Comparison of ENCODE assay signal across 32 cellular contexts in genomic region chr11:120260616-120261015, GRCh38. TPM values are rescaled to one million over a fixed set of nuclear protein-coding genes. Genes with fewer than 3 reads are reported as not detected.
"Had no signal": no experiment of that assay in that cellular context is flagged by ENCODE, and none has a peak within 500 bp of the region (broad histone marks: within the 10 kb centered on the region; RNA-seq: fewer than 3 reads in every experiment).

No MANE protein-coding gene starts in this region.

- H3K4me3 Mint-ChIP-seq: activated CD4-positive, alpha-beta memory T cell treated with anti-CD3 and anti-CD28 coated beads, Interleukin-2, amount 10 ng/mL, durations not matched to agents 7 days and 5 days; activated CD4-positive, alpha-beta T cell treated with anti-CD3 and anti-CD28 coated beads, Interleukin-2, amount 10 ng/mL, durations not matched to agents 7 days and 5 days; activated naive CD4-positive, alpha-beta T cell treated with anti-CD3 and anti-CD28 coated beads, Interleukin-2, amount 10 ng/mL, durations not matched to agents 7 days and 5 days; activated naive CD8-positive, alpha-beta T cell treated with anti-CD3 and anti-CD28 coated beads, Interleukin-2, amount 10 ng/mL, durations not matched to agents 7 days and 5 days; activated T-cell treated with anti-CD3 and anti-CD28 coated beads, Interleukin-2, amount 50 U/mL, for 24 hours; activated T-cell treated with anti-CD3 and anti-CD28 coated beads, Interleukin-2, amount 50 U/mL, for 72 hours; brain; dendritic cell treated with granulocyte-macrophage colony-stimulating factor and Interleukin-4, amounts not matched to agents 40 ng/mL and 50 ng/mL, for 4 days; WTC11 had no signal

- H3K9me3 Mint-ChIP-seq: activated CD4-positive, alpha-beta memory T cell treated with anti-CD3 and anti-CD28 coated beads, Interleukin-2, amount 10 ng/mL, durations not matched to agents 7 days and 5 days; activated CD4-positive, alpha-beta T cell treated with anti-CD3 and anti-CD28 coated beads, Interleukin-2, amount 10 ng/mL, durations not matched to agents 7 days and 5 days; activated naive CD4-positive, alpha-beta T cell treated with anti-CD3 and anti-CD28 coated beads, Interleukin-2, amount 10 ng/mL, durations not matched to agents 7 days and 5 days; activated naive CD4-positive, alpha-beta T cell treated with anti-CD3 and anti-CD28 coated beads, Interleukin-2, amount 50 U/mL, for 72 hours; activated naive CD8-positive, alpha-beta T cell treated with anti-CD3 and anti-CD28 coated beads, Interleukin-2, amount 10 ng/mL, durations not matched to agents 7 days and 5 days; activated T-cell treated with anti-CD3 and anti-CD28 coated beads, Interleukin-2, amount 50 U/mL, for 24 hours; activated T-cell treated with anti-CD3 and anti-CD28 coated beads, Interleukin-2, amount 50 U/mL, for 72 hours; dendritic cell treated with granulocyte-macrophage colony-stimulating factor and Interleukin-4, amounts not matched to agents 40 ng/mL and 50 ng/mL, for 4 days; WTC11 had no signal

- H3K27ac Mint-ChIP-seq: activated CD4-positive, alpha-beta memory T cell treated with anti-CD3 and anti-CD28 coated beads, Interleukin-2, amount 10 ng/mL, durations not matched to agents 7 days and 5 days; activated CD4-positive, alpha-beta T cell treated with anti-CD3 and anti-CD28 coated beads, Interleukin-2, amount 10 ng/mL, durations not matched to agents 7 days and 5 days; activated naive CD4-positive, alpha-beta T cell treated with anti-CD3 and anti-CD28 coated beads, Interleukin-2, amount 10 ng/mL, durations not matched to agents 7 days and 5 days; activated naive CD4-positive, alpha-beta T cell treated with anti-CD3 and anti-CD28 coated beads, Interleukin-2, amount 50 U/mL, for 72 hours; activated naive CD8-positive, alpha-beta T cell treated with anti-CD3 and anti-CD28 coated beads, Interleukin-2, amount 10 ng/mL, durations not matched to agents 7 days and 5 days; activated T-cell treated with anti-CD3 and anti-CD28 coated beads, Interleukin-2, amount 50 U/mL, for 24 hours; activated T-cell treated with anti-CD3 and anti-CD28 coated beads, Interleukin-2, amount 50 U/mL, for 72 hours; brain; dendritic cell treated with granulocyte-macrophage colony-stimulating factor and Interleukin-4, amounts not matched to agents 40 ng/mL and 50 ng/mL, for 4 days; WTC11 had no signal

- H3K36me3 ChIP-seq: ascending aorta, breast epithelium, cardiac muscle cell, esophagus muscularis mucosa, gastroesophageal sphincter, heart right ventricle had no signal

- H3K9me3 ChIP-seq: ascending aorta, breast epithelium, esophagus muscularis mucosa, gastroesophageal sphincter, heart right ventricle had no signal

- H3K36me3 Mint-ChIP-seq: activated naive CD4-positive, alpha-beta T cell treated with anti-CD3 and anti-CD28 coated beads, Interleukin-2, amount 10 ng/mL, durations not matched to agents 7 days and 5 days; activated naive CD4-positive, alpha-beta T cell treated with anti-CD3 and anti-CD28 coated beads, Interleukin-2, amount 50 U/mL, for 72 hours; activated naive CD8-positive, alpha-beta T cell treated with anti-CD3 and anti-CD28 coated beads, Interleukin-2, amount 10 ng/mL, durations not matched to agents 7 days and 5 days; brain; WTC11 had no signal

- ATAC-seq: activated naive CD4-positive, alpha-beta T cell treated with anti-CD3 and anti-CD28 coated beads, Interleukin-2, amount 50 U/mL, for 72 hours; activated T-cell treated with anti-CD3 and anti-CD28 coated beads, Interleukin-2, amount 50 U/mL, for 72 hours; gastroesophageal sphincter; heart right ventricle; WTC11 had no signal

- H3K27ac ChIP-seq: ascending aorta, cardiac muscle cell, coronary artery, dorsolateral prefrontal cortex, esophagus muscularis mucosa, gastroesophageal sphincter, heart right ventricle had no signal

- H3K4me1 ChIP-seq: ascending aorta, breast epithelium, esophagus muscularis mucosa, gastroesophageal sphincter had no signal

- H3K4me3 ChIP-seq: ascending aorta, breast epithelium, cardiac muscle cell, coronary artery, dorsolateral prefrontal cortex, esophagus muscularis mucosa, gastroesophageal sphincter, heart right ventricle had no signal

- H3K27me3 ChIP-seq: ascending aorta, breast epithelium had no signal

- H3K4me1 Mint-ChIP-seq: activated CD4-positive, alpha-beta memory T cell treated with anti-CD3 and anti-CD28 coated beads, Interleukin-2, amount 10 ng/mL, durations not matched to agents 7 days and 5 days; activated CD4-positive, alpha-beta T cell treated with anti-CD3 and anti-CD28 coated beads, Interleukin-2, amount 10 ng/mL, durations not matched to agents 7 days and 5 days; activated naive CD4-positive, alpha-beta T cell treated with anti-CD3 and anti-CD28 coated beads, Interleukin-2, amount 10 ng/mL, durations not matched to agents 7 days and 5 days; activated naive CD8-positive, alpha-beta T cell treated with anti-CD3 and anti-CD28 coated beads, Interleukin-2, amount 10 ng/mL, durations not matched to agents 7 days and 5 days had no signal

- DNase-seq: activated CD4-positive, alpha-beta memory T cell treated with anti-CD3 and anti-CD28 coated beads, Interleukin-2, amount 10 ng/mL, durations not matched to agents 7 days and 5 days; activated CD4-positive, alpha-beta T cell treated with anti-CD3 and anti-CD28 coated beads for 1 hour; activated CD4-positive, alpha-beta T cell treated with anti-CD3 and anti-CD28 coated beads for 4 hours; activated CD4-positive, alpha-beta T cell treated with anti-CD3 and anti-CD28 coated beads, Interleukin-2, amount 10 ng/mL, durations not matched to agents 7 days and 5 days; activated CD4-positive, alpha-beta T cell treated with anti-CD3 and anti-CD28 coated beads, Interleukin-2, amount 50 U/mL, for 4 hours; activated CD8-positive, alpha-beta memory T cell treated with anti-CD3 and anti-CD28 coated beads, Interleukin-2, amount 50 U/mL, for 48 hours; activated gamma-delta T cell; activated naive CD4-positive, alpha-beta T cell; activated naive CD4-positive, alpha-beta T cell treated with anti-CD3 and anti-CD28 coated beads, Interleukin-2, amount 10 ng/mL, durations not matched to agents 7 days and 5 days; activated naive CD8-positive, alpha-beta T cell treated with anti-CD3 and anti-CD28 coated beads, Interleukin-2, amount 10 ng/mL, durations not matched to agents 7 days and 5 days; activated T-cell treated with anti-CD3 and anti-CD28 coated beads for 4 hours; activated T-cell treated with anti-CD3 and anti-CD28 coated beads, Interleukin-2, amount 50 U/mL, for 24 hours; activated T-cell treated with anti-CD3 and anti-CD28 coated beads, Interleukin-2, amount 50 U/mL, for 72 hours; central memory CD4-positive, alpha-beta T cell; cerebellar nuclear complex; dorsolateral prefrontal cortex; effector memory CD4-positive, alpha-beta T cell; erythroblast; foreskin melanocyte; heart right ventricle; T-helper 2 cell had no signal

RNA-seq across cellular contexts. Expression of gene POU2F3, which starts 20.7 kb away (rescaled TPM):
- total RNA-seq: activated CD4-positive, alpha-beta memory T cell treated with anti-CD3 and anti-CD28 coated beads, Interleukin-2, amount 10 ng/mL, durations not matched to agents 7 days and 5 days; activated CD4-positive, alpha-beta T cell treated with anti-CD3 and anti-CD28 coated beads, Interleukin-2, amount 10 ng/mL, durations not matched to agents 7 days and 5 days; activated naive CD4-positive, alpha-beta T cell treated with anti-CD3 and anti-CD28 coated beads, Interleukin-2, amount 50 U/mL, for 72 hours; activated naive CD8-positive, alpha-beta T cell treated with anti-CD3 and anti-CD28 coated beads, Interleukin-2, amount 10 ng/mL, durations not matched to agents 7 days and 5 days; ascending aorta; esophagus muscularis mucosa; glomerular endothelial cell had no signal
